12 cellular contexts compared by ENCODE assay signal in the genomic region with DNA sequence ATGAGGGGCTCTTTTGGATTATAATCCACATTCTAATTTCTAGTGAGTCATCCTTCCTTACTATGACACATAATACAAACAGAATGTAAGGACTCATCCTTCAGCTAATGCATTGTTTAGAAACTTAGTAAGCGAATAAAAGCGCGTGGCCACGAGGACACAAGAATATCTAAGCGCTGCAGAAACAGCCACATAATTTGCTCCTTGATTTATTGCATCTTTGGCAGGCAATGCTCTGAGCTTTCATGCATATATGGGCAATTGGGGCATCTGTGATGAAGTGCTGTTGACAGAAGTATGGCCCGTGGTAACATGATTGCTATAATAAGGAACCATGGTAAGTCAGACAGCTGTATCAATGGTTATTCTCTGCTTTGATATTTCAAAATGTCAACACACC.
DNase-seq lines count a peak whose midpoint lies in the region; TF ChIP-seq lines count a peak whose summit lies in the region.
"Had no signal": no experiment of that assay in that cellular context is flagged by ENCODE, and none has a peak within 500 bp of the region (broad histone marks: within the 10 kb centered on the region; RNA-seq: fewer than 3 reads in every experiment).

No MANE protein-coding gene starts in this region.

- H3K27ac ChIP-seq in neural cell (ENCODE audit: low read length): no peak overlapping the region
- no peak overlapping the region for H3K27ac ChIP-seq in tibial artery
- H3K27ac ChIP-seq: hepatocyte had no signal

- no peaks in the 10 kb centered on the region for H3K9me2 ChIP-seq in neural cell (ENCODE audit: insufficient read depth, low read length)

- no peak for TF ChIP-seq RAD21 in neural cell (conservative IDR thresholded peaks at IDR 0.05)

- TF ChIP-seq CTCF in neural cell (IDR thresholded peaks at IDR 0.05; ENCODE audit: poor library complexity, severe bottlenecking) (no peak), tibial artery (IDR thresholded peaks at IDR 0.05) (no peak)

- H3K9me3 ChIP-seq in neural cell (ENCODE audit: low read length) (no peaks in the 10 kb centered on the region), tibial artery (no peaks in the 10 kb centered on the region)

- no peak overlapping the region for H2AFZ ChIP-seq in neural cell (ENCODE audit: low read depth, low read length)
- H2AFZ ChIP-seq: hepatocyte had no signal

- H3K4me3 ChIP-seq in neural cell (ENCODE audit: low read length) (no peak overlapping the region), tibial artery (no peak overlapping the region)
- H3K4me3 ChIP-seq: hepatocyte had no signal

- H3K4me1 ChIP-seq in tibial artery: peaks cover 0 to 10% (median 0%) of the 10 kb centered on the region in 4 donors

- H3K9ac ChIP-seq in neural cell (ENCODE audit: low read length): no peak overlapping the region

- intact Hi-C loops in tibial artery (cut with DNase I; ENCODE audit: low total_unique reads): no loop called here

- H3K4me2 ChIP-seq in neural cell (ENCODE audit: low read length): no peak overlapping the region
- H3K4me2 ChIP-seq: hepatocyte had no signal

- no peaks in the 10 kb centered on the region for H4K20me1 ChIP-seq in neural cell (ENCODE audit: insufficient read depth)

- DNase-seq in EH (ENCODE audit: low read depth) (peak; percentile 95), NCI-H1417 treated with DMSO at 0.1 percent for 48 hours (lab: John Stamatoyannopoulos, UW) (peak; percentile 38), astrocyte of the hippocampus (ENCODE audit: low read depth, low spot score) (peak; percentile 39), UCSD-AML1 (lab: John Stamatoyannopoulos, UW; ENCODE audit: unreplicated experiment) (no peak), tibial artery (no peak)
- DNase-seq in activated CD4-positive, CD25-positive, alpha-beta regulatory T cell treated with anti-CD3 and anti-CD28 coated beads, Interleukin-2, amount 50 U/mL, for 72 hours: no peak
- no peak for DNase-seq in effector CD4-positive, alpha-beta T cell
- DNase-seq: DMS79; NCI-H2029; stimulated activated naive CD8-positive, alpha-beta T cell treated with anti-CD3 and anti-CD28 coated beads, Interleukin-15, amount 100 ng/mL, for 72 hours had no signal

- no peaks in the 10 kb centered on the region for H3K27me3 ChIP-seq in neural cell (ENCODE audit: insufficient read depth, low read depth, low read length)
- no peaks in the 10 kb centered on the region for H3K27me3 ChIP-seq in tibial artery
- H3K27me3 ChIP-seq: hepatocyte had no signal

- no peaks in the 10 kb centered on the region for H3K36me3 ChIP-seq in neural cell (ENCODE audit: insufficient read depth, low read length)
- H3K36me3 ChIP-seq in tibial artery: no peaks in the 10 kb centered on the region

- no peaks in the 10 kb centered on the region for H3K79me2 ChIP-seq in neural cell (replicated peaks; ENCODE audit: insufficient read depth, low read length)
- H3K79me2 ChIP-seq: hepatocyte had no signal

- peak; percentile 97 for TF ChIP-seq EP300 in neural cell (conservative IDR thresholded peaks at IDR 0.05; ENCODE audit: poor library complexity, severe bottlenecking)

- H3F3A ChIP-seq in neural cell (ENCODE audit: insufficient read depth, low read length, poor library complexity, severe bottlenecking): peaks cover 8% of the 10 kb centered on the region

TF ChIP-seq in neural cell, 6 proteins besides CTCF, POLR2A, EP300 and RAD21:
- TF ChIP-seq SMC3 (conservative IDR thresholded peaks at IDR 0.05; ENCODE audit: poor library complexity) (no peak), POLR2AphosphoS5 (IDR thresholded peaks at IDR 0.05) (peak; percentile 95)

Comparison
In these comparisons a context has a peak if more than half of its experiments do, and no peak if none do; other contexts are left out.
1. DNase-seq: peak in EH (single experiment), NCI-H1417 treated with DMSO at 0.1 percent for 48 hours (single experiment) and astrocyte of the hippocampus (single experiment); none in activated CD4-positive, CD25-positive, alpha-beta regulatory T cell treated with anti-CD3 and anti-CD28 coated beads, Interleukin-2, amount 50 U/mL, for 72 hours (single experiment), effector CD4-positive, alpha-beta T cell (single experiment), UCSD-AML1 (single experiment) and tibial artery (0 of 2).